In the genomic region with DNA sequence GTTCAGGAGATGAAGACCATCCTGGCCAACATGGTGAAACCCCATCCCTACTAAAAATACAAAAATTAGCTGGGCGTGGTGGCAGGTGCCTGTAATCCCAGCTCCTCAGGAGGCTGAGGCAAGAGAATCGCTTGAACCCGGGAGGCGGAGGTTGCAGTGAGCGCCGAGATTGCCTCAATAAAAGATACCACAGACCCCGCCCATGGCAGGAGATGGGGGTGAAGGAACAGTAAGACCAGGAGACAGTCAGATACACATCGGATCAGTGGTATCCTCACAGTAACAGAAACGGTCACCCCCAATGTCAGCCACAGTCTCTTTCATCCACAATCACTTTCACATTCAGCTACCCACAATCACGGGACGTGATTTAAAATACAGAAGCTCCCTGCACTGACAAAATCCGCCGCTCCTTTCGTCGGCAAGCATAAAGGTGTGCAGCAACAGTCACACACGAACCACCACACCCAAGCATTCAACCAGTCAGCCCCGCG, we compare ENCODE assay signal across 8 cellular contexts. TPM values are rescaled to one million over a fixed set of nuclear protein-coding genes. Genes with fewer than 3 reads are reported as not detected.
A peak's percentile ranks its signal among the peaks of the same experiment; 100 is the strongest.
DNase-seq lines count a peak whose midpoint lies in the region; ATAC-seq and TF ChIP-seq lines count a peak whose summit lies in the region.
"Not testable (repeated sequence)": the region's sequence is repeated elsewhere in the genome, so short reads cannot be mapped to it uniquely, and the experiment has no call there.

No MANE protein-coding gene starts in this region.

- TF ChIP-seq EP300 in gastroesophageal sphincter (IDR thresholded peaks at IDR 0.05) = not testable (repeated sequence)

- not testable (repeated sequence) for H3K36me3 ChIP-seq in ES-I3 (ENCODE audit: insufficient read depth, low read length)
- H3K36me3 ChIP-seq in ascending aorta (peaks cover 9 to 18% of the 10 kb centered on the region in 2 donors), gastroesophageal sphincter (peaks cover 0 to 22% of the 10 kb centered on the region in 2 donors), stomach smooth muscle (ENCODE audit: control insufficient read depth in 2 of 2, insufficient read depth in 2 of 2, low read length in 2 of 2) (peaks cover 10% of the 10 kb centered on the region in 2 donors)

- H3K27me3 ChIP-seq in ascending aorta; gastroesophageal sphincter; stomach smooth muscle (ENCODE audit: control insufficient read depth in 1 of 2, insufficient read depth in 2 of 2, low read length in 2 of 2): not testable (repeated sequence)

- WGBS in gastroesophageal sphincter (ENCODE audit: low coverage in 1 of 2), 2 donors = 13 to 40% methylated on average over 1 to 3 of the region's 18 CpGs

- peaks cover 13 to 22% (median 18%) of the 10 kb centered on the region in 3 donors for H3K4me1 Mint-ChIP-seq in naive B cell

- not testable (repeated sequence) for H3K27me3 Mint-ChIP-seq in naive B cell

- H3K4me1 ChIP-seq in ES-I3 (ENCODE audit: insufficient read depth, low read length); ascending aorta; stomach smooth muscle (ENCODE audit: control insufficient read depth, insufficient read depth, low read length): not testable (repeated sequence)
- H3K4me1 ChIP-seq in gastroesophageal sphincter = peaks cover 0 to 16% (median 11%) of the 10 kb centered on the region in 3 donors

- DNase-seq in RWPE1 (ENCODE audit: low spot score); ascending aorta (ENCODE audit: low spot score in 2 of 2); naive B cell: not testable (repeated sequence)

- not testable (repeated sequence) for H3K9me3 ChIP-seq in ES-I3 (ENCODE audit: control insufficient read depth, insufficient read depth, low read length); stomach smooth muscle (ENCODE audit: control insufficient read depth in 2 of 2, low read length in 2 of 2)
- H3K9me3 ChIP-seq in ascending aorta (peaks cover 0 to 28% of the 10 kb centered on the region in 2 donors), gastroesophageal sphincter (peaks cover 0 to 24% (median 0%) of the 10 kb centered on the region in 3 donors)

- peak overlapping the region; percentile 87 for H3K27ac ChIP-seq in RWPE1
- peak overlapping the region; percentile 85 to 87 for H3K27ac ChIP-seq in ascending aorta
- peak overlapping the region; percentile 67 to 92 (median 91) for H3K27ac ChIP-seq in gastroesophageal sphincter
- H3K27ac ChIP-seq in stomach smooth muscle (ENCODE audit: low read length) = peak overlapping the region; percentile 82

- H3K9ac ChIP-seq in ES-I3 (ENCODE audit: low read depth, low read length) (peak overlapping the region; percentile 86), stomach smooth muscle (ENCODE audit: low read length in 2 of 2) (peak overlapping the region; percentile 78 to 92)

- peak overlapping the region; percentile 94 to 100 (median 99) for H3K27ac Mint-ChIP-seq in naive B cell

- H3K4me3 ChIP-seq in ascending aorta (peak overlapping the region; percentile 66 to 80), gastroesophageal sphincter (peak overlapping the region; percentile 77 to 93), stomach smooth muscle (ENCODE audit: low read length in 2 of 2) (peak overlapping the region; percentile 72 to 99)

- CTCF ChIA-PET in RWPE1 (lab: Yijun Ruan, JAX) = interaction anchor here (0.6 kb wide), 2 partner anchors 59 to 365 kb away, joined by 3 read pairs; no protein-coding TSS in a partner anchor

- POLR2A ChIA-PET in RWPE1 (lab: Yijun Ruan, JAX; ENCODE audit: low non-redundant PET) = interaction anchor here (0.5 to 1.0 kb wide), 3 partner anchors 17 to 714 kb away, joined by 3 to 11 read pairs (median 4); no protein-coding TSS in a partner anchor

- peak overlapping the region; percentile 95 to 100 (median 99) for H3K4me3 Mint-ChIP-seq in naive B cell

- H3K36me3 Mint-ChIP-seq in naive B cell = not testable (repeated sequence)

- peaks cover 0 to 18% (median 7%) of the 10 kb centered on the region in 7 donors for H3K9me3 Mint-ChIP-seq in naive B cell

- ATAC-seq in GM21717 (IDR thresholded peaks at IDR 0.05; ENCODE audit: unreplicated experiment) (peak; percentile 41), HG03354 (IDR thresholded peaks at IDR 0.05; ENCODE audit: poor library complexity, severe bottlenecking, unreplicated experiment) (peak; percentile 35), gastroesophageal sphincter (peak; percentile 26), naive B cell (ENCODE audit: low read depth in 2 of 2) (peak; percentile 49 to 56)

- TF ChIP-seq CTCF in RWPE1 (conservative IDR thresholded peaks at IDR 0.05; ENCODE audit: low read depth); ascending aorta (IDR thresholded peaks at IDR 0.05); gastroesophageal sphincter (IDR thresholded peaks at IDR 0.05): not testable (repeated sequence)

- intact Hi-C loops in ascending aorta (cut with DNase I) = loop anchor here (2.0 kb wide), 3 partner anchors 54 to 160 kb away; partner anchors contain the start of genes ZNF569 and ZNF585B

- TF ChIP-seq POLR2A in gastroesophageal sphincter (IDR thresholded peaks at IDR 0.05) = not testable (repeated sequence)

RNA-seq across cellular contexts. Expression of gene ZNF527, which starts 0.5 kb away (rescaled TPM):
- total RNA-seq in ascending aorta (0.32 TPM), gastroesophageal sphincter (1 to 10 TPM; 4.5 to 5.9 (median 5.3) TPM)
- 10 to 100 TPM in 3 of 6 donors, 1 to 10 TPM in 3; 7.5 to 16.7 (median 11.0) TPM for polyA plus RNA-seq in naive B cell (ENCODE audit: low read depth in 6 of 6)
